ENCODE assay signal across 25 cellular contexts in genomic region chr2:179541586-179541985, GRCh38.
DNase-seq lines count a peak whose midpoint lies in the region; ATAC-seq, FAIRE-seq and TF ChIP-seq lines count a peak whose summit lies in the region.
"Had no signal": no experiment of that assay in that cellular context is flagged by ENCODE, and none has a peak within 500 bp of the region (broad histone marks: within the 10 kb centered on the region; RNA-seq: fewer than 3 reads in every experiment).

No MANE protein-coding gene starts in this region.

- H3K4me3 ChIP-seq in HepG2 (replicated peaks in 1 of 3; ENCODE audit: insufficient read depth in 1 of 3, low read depth in 2 of 3, low read length in 3 of 3) (no peak overlapping the region), right lobe of liver (no peak overlapping the region), kidney (ENCODE audit: low read length in 2 of 2) (no peak overlapping the region), esophagus muscularis mucosa (no peak overlapping the region), lower leg skin (ENCODE audit: low read depth, poor library complexity, severe bottlenecking) (no peak overlapping the region), hepatocyte (no peak overlapping the region)
- H3K4me3 ChIP-seq: A549; BLaER1 treated with 17β-estradiol and CSF1 and Interleukin-3, amounts not matched to agents 10 nM and 100 nM; GM23338; HAP-1 had no signal

- TF ChIP-seq RAD21 in HepG2 (CRISPR knock-in tag; IDR thresholded peaks at IDR 0.05), result no peak

- H3K4me2 ChIP-seq in HepG2 (ENCODE audit: low read depth, low read length), result no peak overlapping the region
- no peak overlapping the region for H3K4me2 ChIP-seq in hepatocyte
- H3K4me2 ChIP-seq: A549; BLaER1 treated with 17β-estradiol and CSF1 and Interleukin-3, amounts not matched to agents 10 nM and 100 nM; GM23338 had no signal

- H3K4me1 ChIP-seq in HepG2 (ENCODE audit: insufficient read depth, low read length) (peaks cover 54% of the 10 kb centered on the region), right lobe of liver (no peaks in the 10 kb centered on the region), kidney (ENCODE audit: control insufficient read depth in 1 of 2, insufficient read depth in 1 of 2, low read depth in 1 of 2, low read length in 2 of 2) (no peaks in the 10 kb centered on the region), esophagus muscularis mucosa (no peaks in the 10 kb centered on the region), hepatocyte (ENCODE audit: insufficient read depth) (peaks cover 6% of the 10 kb centered on the region)
- H3K4me1 ChIP-seq: A549; BE2C; BLaER1 treated with 17β-estradiol and CSF1 and Interleukin-3, amounts not matched to agents 10 nM and 100 nM had no signal

- no peak for FAIRE-seq in HepG2 (lab: Jason Lieb, UNC)
- FAIRE-seq in kidney (lab: Jason Lieb, UNC), result peak; percentile 13
- FAIRE-seq: A549, GM12891, GM18507, H54 had no signal

- H3K9me2 ChIP-seq in hepatocyte (replicated peaks; ENCODE audit: insufficient read depth), result no peaks in the 10 kb centered on the region

- H4K20me1 ChIP-seq in HepG2 (ENCODE audit: insufficient read depth, low read length) (no peaks in the 10 kb centered on the region), hepatocyte (ENCODE audit: insufficient read depth, poor library complexity, severe bottlenecking) (no peaks in the 10 kb centered on the region)
- H4K20me1 ChIP-seq: BLaER1 treated with 17β-estradiol and CSF1 and Interleukin-3, amounts not matched to agents 10 nM and 100 nM had no signal

- H2AFZ ChIP-seq in HepG2 (ENCODE audit: low read length) (no peak overlapping the region), hepatocyte (no peak overlapping the region)
- H2AFZ ChIP-seq: GM23338 had no signal

- CTCF ChIA-PET in HepG2 (lab: Yijun Ruan, JAX; ENCODE audit: low intra/inter-chr PET ratio, low total read pairs), result no interaction called here

- in situ Hi-C loops in HepG2 (cut with HindIII; ENCODE audit: extremely low pct_ligation_motif_present, low pct_unique_long_range_greater_than_20kb), result loop anchor here (5.0 kb wide), 1 partner anchor 269 kb away; no protein-coding TSS in a partner anchor

- no peak for TF ChIP-seq EP300 in HepG2 (IDR thresholded peaks at IDR 0.05; ENCODE audit: low read depth in 2 of 2, low read length in 2 of 2)
- TF ChIP-seq EP300 in HepG2 (CRISPR knock-in tag; IDR thresholded peaks at IDR 0.05; ENCODE audit: borderline replicate concordance), result no peak
- TF ChIP-seq EP300 in esophagus muscularis mucosa (IDR thresholded peaks at IDR 0.05), result no peak

- no TSS peak for BruUV-seq in HepG2 (replicated peaks; lab: Mats Ljungman, UMichigan)

- H3K36me3 ChIP-seq in HepG2 (replicated peaks in 1 of 2; ENCODE audit: control insufficient read depth in 1 of 2, insufficient read depth in 2 of 2, low read length in 2 of 2) (no peaks in the 10 kb centered on the region; a peak in 1 of 5 replicates), right lobe of liver (peaks cover 0 to 30% (median 2%) of the 10 kb centered on the region in 4 donors), kidney (ENCODE audit: control insufficient read depth in 1 of 2, insufficient read depth in 2 of 2, low read length in 2 of 2) (no peaks in the 10 kb centered on the region), esophagus muscularis mucosa (no peaks in the 10 kb centered on the region), hepatocyte (replicated peaks; ENCODE audit: insufficient read depth, low read depth) (no peaks in the 10 kb centered on the region)
- H3K36me3 ChIP-seq: BE2C; BLaER1 treated with 17β-estradiol and CSF1 and Interleukin-3, amounts not matched to agents 10 nM and 100 nM had no signal

- no peaks in the 10 kb centered on the region for H3K27me3 ChIP-seq in HepG2 (ENCODE audit: control insufficient read depth in 1 of 2, insufficient read depth in 2 of 2, low read length in 2 of 2)
- no peaks in the 10 kb centered on the region for H3K27me3 ChIP-seq in right lobe of liver
- no peaks in the 10 kb centered on the region for H3K27me3 ChIP-seq in esophagus muscularis mucosa
- H3K27me3 ChIP-seq in hepatocyte, result no peaks in the 10 kb centered on the region
- H3K27me3 ChIP-seq: BE2C; BLaER1 treated with 17β-estradiol and CSF1 and Interleukin-3, amounts not matched to agents 10 nM and 100 nM had no signal

- H3K9ac ChIP-seq in HepG2 (ENCODE audit: insufficient read depth, low read depth, low read length), result no peak overlapping the region
- no peak overlapping the region for H3K9ac ChIP-seq in kidney (ENCODE audit: low read length in 2 of 2)
- H3K9ac ChIP-seq: BLaER1 treated with 17β-estradiol and CSF1 and Interleukin-3, amounts not matched to agents 10 nM and 100 nM had no signal

- no peak for ATAC-seq in HepG2
- ATAC-seq in right lobe of liver, result no peak
- ATAC-seq: A549, GM23338 had no signal

- TF ChIP-seq CTCF in HepG2 (CRISPR knock-in tag; IDR thresholded peaks at IDR 0.05) (no peak), right lobe of liver (IDR thresholded peaks at IDR 0.05) (no peak), kidney (IDR thresholded peaks at IDR 0.05; ENCODE audit: borderline replicate concordance, extremely low read depth, insufficient read depth) (no peak), esophagus muscularis mucosa (IDR thresholded peaks at IDR 0.05) (no peak), lower leg skin (IDR thresholded peaks at IDR 0.05) (no peak), hepatocyte (IDR thresholded peaks at IDR 0.05; ENCODE audit: poor library complexity) (no peak)

- TF ChIP-seq POLR2A in HepG2 (IDR thresholded peaks at IDR 0.05; ENCODE audit: insufficient read depth in 1 of 2, low read depth in 2 of 2, low read length in 2 of 2) (no peak), right lobe of liver (IDR thresholded peaks at IDR 0.05) (no peak), esophagus muscularis mucosa (IDR thresholded peaks at IDR 0.05; ENCODE audit: low read depth) (no peak), lower leg skin (IDR thresholded peaks at IDR 0.05) (no peak)

- POLR2A ChIA-PET in HepG2 (lab: Yijun Ruan, JAX), result no interaction called here

- peak; percentile 18 for DNase-seq in HepG2 (ENCODE audit: low spot score)
- no peak for DNase-seq in right lobe of liver
- no peak for DNase-seq in kidney
- DNase-seq in renal cortical epithelial cell (ENCODE audit: low read depth), result peak; percentile 31
- DNase-seq in esophagus muscularis mucosa (ENCODE audit: extremely low spot score), result no peak
- no peak for DNase-seq in lower leg skin (ENCODE audit: low spot score in 2 of 2)
- no peak for DNase-seq in hepatocyte (ENCODE audit: low spot score)
- DNase-seq in inferior parietal cortex (ENCODE audit: extremely low spot score), result no peak
- DNase-seq: 8988T; ACHN; AML-193; BE2C; CD4-positive, alpha-beta T cell; CD8-positive, alpha-beta memory T cell; DMS53; DMS79 treated with DMSO at 0.1 percent for 48 hours; GF-D8; HFFc6 had no signal

- H3K27ac ChIP-seq in HepG2 (ENCODE audit: extremely low read length, insufficient read depth, low read length) (peak overlapping the region; percentile 82), right lobe of liver (no peak overlapping the region), kidney (ENCODE audit: low read depth in 2 of 2, low read length in 2 of 2) (no peak overlapping the region), esophagus muscularis mucosa (replicated peaks in 1 of 4) (no peak overlapping the region), hepatocyte (no peak overlapping the region)
- H3K27ac ChIP-seq: A549; BLaER1 treated with 17β-estradiol and CSF1 and Interleukin-3, amounts not matched to agents 10 nM and 100 nM had no signal

- intact Hi-C loops in HepG2 (cut with micrococcal nuclease; ENCODE audit: unreplicated experiment) (loop anchor here (5.0 to 10.0 kb wide), 3 partner anchors 96 to 307 kb away; no protein-coding TSS in a partner anchor), right lobe of liver (cut with DNase I) (no loop called here), kidney (cut with DNase I) (no loop called here), esophagus muscularis mucosa (cut with DNase I) (no loop called here), lower leg skin (cut with DNase I; ENCODE audit: low total_unique reads) (no loop called here)

- H3K9me3 ChIP-seq in HepG2 (ENCODE audit: low read length) (peaks cover 8% of the 10 kb centered on the region), right lobe of liver (no peaks in the 10 kb centered on the region), kidney (ENCODE audit: control insufficient read depth in 1 of 2, low read length in 2 of 2) (no peaks in the 10 kb centered on the region), esophagus muscularis mucosa (peaks cover 0 to 8% (median 2%) of the 10 kb centered on the region in 4 donors), hepatocyte (ENCODE audit: low read depth) (no peaks in the 10 kb centered on the region)
- H3K9me3 ChIP-seq: A549, BE2C, HAP-1 had no signal

- 88% methylated on average over 4 of the region's 4 CpGs for WGBS in HepG2 (ENCODE audit: low lambda C conversion rate)
- WGBS in right lobe of liver (ENCODE audit: insufficient coverage, low coverage, low lambda C conversion rate, missing lambda C conversion rate), result 71% methylated on average over 4 of the region's 4 CpGs
- whole genome bisulfite sequencing in esophagus muscularis mucosa, result 87% methylated on average over 4 of the region's 4 CpGs
- 87% methylated on average over 4 of the region's 4 CpGs for WGBS in lower leg skin, 2 donors
- WGBS in hepatocyte (ENCODE audit: low lambda C conversion rate, missing lambda C conversion rate), result 94% methylated on average over 4 of the region's 4 CpGs

- no peaks in the 10 kb centered on the region for H3K79me2 ChIP-seq in HepG2 (ENCODE audit: insufficient read depth, low read length)
- H3K79me2 ChIP-seq in hepatocyte, result no peaks in the 10 kb centered on the region

TF ChIP-seq in HepG2, 621 proteins besides CTCF, POLR2A, EP300 and RAD21 (continues in another document):
- TF ChIP-seq TAF15 (IDR thresholded peaks at IDR 0.05; ENCODE audit: low read depth, low read length, poor library complexity, severe bottlenecking) (no peak), ZNF234 (CRISPR knock-in tag; conservative IDR thresholded peaks at IDR 0.05) (no peak), POLR2AphosphoS5 (IDR thresholded peaks at IDR 0.05; ENCODE audit: low read depth, low read length) (no peak), KDM2A (CRISPR knock-in tag; IDR thresholded peaks at IDR 0.05; ENCODE audit: borderline replicate concordance, low read depth) (no peak), ATAD3A (CRISPR knock-in tag; IDR thresholded peaks at IDR 0.05) (no peak), ZNF652 (CRISPR knock-in tag; IDR thresholded peaks at IDR 0.05; ENCODE audit: borderline replicate concordance, low read depth) (no peak)
- TF ChIP-seq, protein P1, sequence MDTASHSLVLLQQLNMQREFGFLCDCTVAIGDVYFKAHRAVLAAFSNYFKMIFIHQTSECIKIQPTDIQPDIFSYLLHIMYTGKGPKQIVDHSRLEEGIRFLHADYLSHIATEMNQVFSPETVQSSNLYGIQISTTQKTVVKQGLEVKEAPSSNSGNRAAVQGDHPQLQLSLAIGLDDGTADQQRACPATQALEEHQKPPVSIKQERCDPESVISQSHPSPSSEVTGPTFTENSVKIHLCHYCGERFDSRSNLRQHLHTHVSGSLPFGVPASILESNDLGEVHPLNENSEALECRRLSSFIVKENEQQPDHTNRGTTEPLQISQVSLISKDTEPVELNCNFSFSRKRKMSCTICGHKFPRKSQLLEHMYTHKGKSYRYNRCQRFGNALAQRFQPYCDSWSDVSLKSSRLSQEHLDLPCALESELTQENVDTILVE (CRISPR knock-in tag; IDR thresholded peaks at IDR 0.05), result no peak

Comparison
In these comparisons a context has a peak if more than half of its experiments do, and no peak if none do; other contexts are left out.
1. DNase-seq: peak in HepG2 (single experiment) and renal cortical epithelial cell (single experiment); none in right lobe of liver (0 of 3), kidney (single experiment), esophagus muscularis mucosa (single experiment), lower leg skin (0 of 2), hepatocyte (single experiment) and inferior parietal cortex (single experiment).